9 cellular contexts compared by ENCODE assay signal in the genomic region with DNA sequence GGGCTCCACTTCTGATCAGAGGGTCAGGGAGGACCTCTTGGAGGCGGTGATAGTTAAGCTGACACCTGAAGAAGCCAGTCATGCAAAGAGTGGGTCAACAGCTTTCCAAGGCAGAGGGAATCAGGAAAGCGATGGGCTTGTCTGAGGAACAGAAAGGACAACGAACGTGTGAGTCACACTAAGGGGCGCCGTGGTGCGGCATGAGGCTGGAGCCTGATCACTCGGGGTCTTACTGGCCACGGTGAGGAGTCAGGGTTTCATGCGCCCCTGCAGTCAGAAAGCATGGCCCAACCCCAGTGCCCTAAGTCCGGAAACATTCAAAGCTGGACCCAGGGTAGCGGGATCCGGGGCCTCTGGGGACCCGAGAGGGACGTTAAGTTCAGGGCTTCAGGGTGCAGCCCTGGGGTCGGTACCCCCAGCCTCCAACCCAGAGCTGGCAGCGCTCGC. TPM values are rescaled to one million over a fixed set of nuclear protein-coding genes. Genes with fewer than 3 reads are reported as not detected.
A peak's percentile ranks its signal among the peaks of the same experiment; 100 is the strongest.
DNase-seq lines count a peak whose midpoint lies in the region; ATAC-seq and TF ChIP-seq lines count a peak whose summit lies in the region.
"Had no signal": no experiment of that assay in that cellular context is flagged by ENCODE, and none has a peak within 500 bp of the region (broad histone marks: within the 10 kb centered on the region; RNA-seq: fewer than 3 reads in every experiment).

No MANE protein-coding gene starts in this region.

- no peaks in the 10 kb centered on the region for H3K36me3 ChIP-seq in heart right ventricle
- no peaks in the 10 kb centered on the region for H3K36me3 ChIP-seq in rectal smooth muscle tissue (ENCODE audit: control insufficient read depth, insufficient read depth, low read length)

- no peaks in the 10 kb centered on the region for H3K9me3 ChIP-seq in heart right ventricle
- no peaks in the 10 kb centered on the region for H3K9me3 ChIP-seq in T-helper 17 cell (ENCODE audit: control insufficient read depth, low read length, poor library complexity, severe bottlenecking)

- H3K27me3 ChIP-seq in heart right ventricle = peaks cover 7 to 83% (median 56%) of the 10 kb centered on the region in 7 donors
- peaks cover 30% of the 10 kb centered on the region for H3K27me3 ChIP-seq in foreskin keratinocyte
- H3K27me3 ChIP-seq in rectal smooth muscle tissue (ENCODE audit: control insufficient read depth, insufficient read depth, low read length) = peaks cover 14% of the 10 kb centered on the region

- no peaks in the 10 kb centered on the region for H3K36me3 Mint-ChIP-seq in T-helper 17 cell (ENCODE audit: low read depth)

- WGBS in heart right ventricle, 2 donors = 2 to 3% methylated on average over 18 of the region's 18 CpGs

- H3K27ac Mint-ChIP-seq in T-helper 17 cell = no peak overlapping the region

- TF ChIP-seq CTCF in heart right ventricle (IDR thresholded peaks at IDR 0.05) (no peak), foreskin keratinocyte (conservative IDR thresholded peaks at IDR 0.05) (no peak)

- peak overlapping the region; percentile 87 for H3K4me3 Mint-ChIP-seq in T-helper 17 cell

- H3K4me1 ChIP-seq in heart right ventricle (peaks cover 0 to 15% (median 11%) of the 10 kb centered on the region in 9 donors), foreskin keratinocyte (peaks cover 7% of the 10 kb centered on the region), rectal smooth muscle tissue (ENCODE audit: control insufficient read depth, insufficient read depth, low read length) (no peaks in the 10 kb centered on the region)

- intact Hi-C loops in heart right ventricle (cut with DNase I) (no loop called here), left ventricle myocardium superior (cut with micrococcal nuclease) (no loop called here)

- no peak overlapping the region for H3K9ac ChIP-seq in rectal smooth muscle tissue (ENCODE audit: low read length)

- H3K4me3 ChIP-seq in heart right ventricle = peak overlapping the region; percentile 32 to 63 (median 49)
- H3K4me3 ChIP-seq in rectal smooth muscle tissue (ENCODE audit: low read length) = peak overlapping the region; percentile 51

- DNase-seq in heart right ventricle (no peak), left ventricle myocardium superior (no peak), T-helper 17 cell (no peak), foreskin keratinocyte (no peak), NCI-H1105 (lab: John Stamatoyannopoulos, UW) (no peak), NCI-H2196 (lab: John Stamatoyannopoulos, UW; ENCODE audit: unreplicated experiment) (no peak)

- peaks cover 13% of the 10 kb centered on the region for H3K4me1 Mint-ChIP-seq in T-helper 17 cell

- ATAC-seq in heart right ventricle = no peak
- no peak for ATAC-seq in left ventricle myocardium superior
- ATAC-seq in T-helper 17 cell = peak; percentile 13
- ATAC-seq in foreskin keratinocyte = peak; percentile 35
- ATAC-seq in HG03175 (IDR thresholded peaks at IDR 0.05; ENCODE audit: unreplicated experiment) = no peak

- H3K27ac ChIP-seq in heart right ventricle (no peak overlapping the region), foreskin keratinocyte (no peak overlapping the region), rectal smooth muscle tissue (ENCODE audit: low read depth, low read length) (no peak overlapping the region)

- H3K27me3 Mint-ChIP-seq in T-helper 17 cell = peaks cover 47% of the 10 kb centered on the region

RNA-seq across cellular contexts. Expression of gene SLC32A1, which starts 50.5 kb away (rescaled TPM):
- total RNA-seq in heart right ventricle (not detected), left ventricle myocardium superior (not detected), T-helper 17 cell (not detected), foreskin keratinocyte (not detected in 2 replicates)
- polyA plus RNA-seq in heart right ventricle (not detected), foreskin keratinocyte (not detected in 2 replicates)
- total RNA-seq: dermis microvascular lymphatic vessel endothelial cell had no signal

Comparison
In these comparisons a context has a peak if more than half of its experiments do, and no peak if none do; other contexts are left out.
1. ATAC-seq: peak in T-helper 17 cell (single experiment) and foreskin keratinocyte (single experiment); none in heart right ventricle (0 of 8), left ventricle myocardium superior (single experiment) and HG03175 (single experiment).